In the genomic region with DNA sequence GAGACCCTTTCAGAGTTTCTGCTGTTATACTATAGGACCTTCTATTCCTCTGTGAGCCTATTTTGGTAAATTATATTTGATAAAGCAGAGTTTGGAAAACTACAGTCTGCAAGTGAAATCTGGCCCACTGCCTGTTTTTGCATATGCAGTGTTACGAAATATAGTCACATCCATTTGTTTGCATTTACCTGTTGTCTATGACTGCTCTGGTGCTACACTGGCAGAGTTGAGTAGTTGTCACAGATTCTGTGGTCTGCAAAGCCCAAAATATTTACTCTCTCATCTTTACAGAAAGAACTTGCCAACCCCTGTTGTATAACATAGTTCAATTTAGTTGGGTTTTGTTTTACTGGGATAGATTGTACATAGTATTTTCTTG, we compare ENCODE assay signal across 1 cellular context.
TF ChIP-seq lines count a peak whose summit lies in the region.

No MANE protein-coding gene starts in this region.

TF ChIP-seq in IMR-90, 13 proteins besides CTCF, POLR2A, EP300 and RAD21:
- TF ChIP-seq CEBPB (IDR thresholded peaks at IDR 0.05; ENCODE audit: low read depth, low read length) (peak; percentile 60; the same call in 1 of the 2 replicates), SMC3 (IDR thresholded peaks at IDR 0.05; ENCODE audit: low read depth, low read length) (no peak)
TF ChIP-seq in IMR-90: peak in this region for 1.
